In the genomic region with DNA sequence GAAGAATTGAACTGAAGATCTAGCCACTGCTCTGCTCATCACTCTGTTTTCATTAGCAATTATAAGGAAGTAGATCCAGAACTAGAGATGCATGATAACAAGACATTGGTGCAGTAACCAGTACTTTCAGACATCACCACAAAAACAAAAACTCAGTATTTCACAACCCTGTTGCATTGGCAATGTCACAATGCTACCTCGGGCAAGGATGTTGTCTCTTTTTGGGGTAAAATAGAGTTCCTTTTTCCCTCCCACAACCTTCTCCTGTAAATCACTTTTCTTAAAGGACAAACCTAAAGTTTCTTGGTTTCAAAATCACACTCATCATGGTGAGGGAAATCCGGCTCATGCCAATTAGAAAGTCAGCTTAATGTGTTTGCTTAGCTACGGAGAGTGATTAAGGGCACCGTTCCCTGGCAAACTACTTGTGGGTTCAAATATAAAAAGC, we compare ENCODE assay signal across 10 cellular contexts.
A peak's percentile ranks its signal among the peaks of the same experiment; 100 is the strongest.
DNase-seq lines count a peak whose midpoint lies in the region; ATAC-seq and TF ChIP-seq lines count a peak whose summit lies in the region.
"Had no signal": no experiment of that assay in that cellular context is flagged by ENCODE, and none has a peak within 500 bp of the region (broad histone marks: within the 10 kb centered on the region; RNA-seq: fewer than 3 reads in every experiment).

No MANE protein-coding gene starts in this region.

- H3K36me3 ChIP-seq in naive thymus-derived CD4-positive, alpha-beta T cell (ENCODE audit: control insufficient read depth in 2 of 3, insufficient read depth in 3 of 3, low read length in 3 of 3), result no peaks in the 10 kb centered on the region
- H3K36me3 ChIP-seq in sigmoid colon, result no peaks in the 10 kb centered on the region
- H3K36me3 ChIP-seq in esophagus muscularis mucosa, result no peaks in the 10 kb centered on the region
- no peaks in the 10 kb centered on the region for H3K36me3 ChIP-seq in Karpas-422 (ENCODE audit: insufficient read depth, low read length)
- H3K36me3 ChIP-seq: pancreas had no signal

- no peaks in the 10 kb centered on the region for H3K4me1 ChIP-seq in naive thymus-derived CD4-positive, alpha-beta T cell (ENCODE audit: control insufficient read depth in 2 of 2, insufficient read depth in 2 of 2, low read length in 2 of 2)
- H3K4me1 ChIP-seq in sigmoid colon (no peaks in the 10 kb centered on the region), esophagus muscularis mucosa (no peaks in the 10 kb centered on the region), Karpas-422 (ENCODE audit: low read length) (no peaks in the 10 kb centered on the region)
- H3K4me1 ChIP-seq: pancreas had no signal

- H3K4me3 ChIP-seq in naive thymus-derived CD4-positive, alpha-beta T cell (ENCODE audit: low read length), result no peak overlapping the region
- no peak overlapping the region for H3K4me3 ChIP-seq in sigmoid colon
- no peak overlapping the region for H3K4me3 ChIP-seq in esophagus muscularis mucosa
- no peak overlapping the region for H3K4me3 ChIP-seq in Karpas-422 (ENCODE audit: low read length)
- H3K4me3 ChIP-seq: pancreas had no signal

- TF ChIP-seq POLR2A in sigmoid colon (IDR thresholded peaks at IDR 0.05) (no peak), esophagus muscularis mucosa (IDR thresholded peaks at IDR 0.05; ENCODE audit: low read depth) (no peak)

- peak overlapping the region in 1 of 4 donors; percentile 81 for H3K4me3 Mint-ChIP-seq in IgD-negative memory B cell
- H3K4me3 Mint-ChIP-seq in naive thymus-derived CD4-positive, alpha-beta T cell, result no peak overlapping the region

- H3K4me2 ChIP-seq in Karpas-422 (ENCODE audit: low read depth, low read length, poor library complexity, severe bottlenecking), result no peak overlapping the region

- peaks cover 17 to 35% (median 30%) of the 10 kb centered on the region in 3 donors for H3K4me1 Mint-ChIP-seq in IgD-negative memory B cell
- no peaks in the 10 kb centered on the region for H3K4me1 Mint-ChIP-seq in naive thymus-derived CD4-positive, alpha-beta T cell

- no peak for DNase-seq in naive thymus-derived CD4-positive, alpha-beta T cell
- DNase-seq in NCI-H774 (lab: John Stamatoyannopoulos, UW) (no peak), sigmoid colon (no peak), esophagus muscularis mucosa (ENCODE audit: extremely low spot score) (no peak), Karpas-422 (no peak)
- DNase-seq: IMR-90, pancreas had no signal

- 76 to 77% methylated on average over 4 of the region's 4 CpGs for WGBS in sigmoid colon, 2 donors
- WGBS in esophagus muscularis mucosa, result 83% methylated on average over 4 of the region's 4 CpGs

- peak overlapping the region in 2 of 3 donors; percentile 25 to 55 for H3K27ac Mint-ChIP-seq in IgD-negative memory B cell
- H3K27ac Mint-ChIP-seq in naive thymus-derived CD4-positive, alpha-beta T cell, result no peak overlapping the region

- ATAC-seq in GM19043 (IDR thresholded peaks at IDR 0.05; ENCODE audit: low read depth, unreplicated experiment), result peak; percentile 45
- peak; percentile 45 for ATAC-seq in HG02759 (IDR thresholded peaks at IDR 0.05; ENCODE audit: unreplicated experiment)
- peak; percentile 64 for ATAC-seq in naive thymus-derived CD4-positive, alpha-beta T cell

- H3K79me2 ChIP-seq in Karpas-422 (ENCODE audit: low read length), result no peaks in the 10 kb centered on the region

- H3K9me2 ChIP-seq in Karpas-422 (replicated peaks; ENCODE audit: insufficient read depth, low read length), result no peaks in the 10 kb centered on the region

- TF ChIP-seq CTCF in sigmoid colon (IDR thresholded peaks at IDR 0.05), result no peak
- no peak for TF ChIP-seq CTCF in esophagus muscularis mucosa (IDR thresholded peaks at IDR 0.05)

- H2AFZ ChIP-seq in Karpas-422 (ENCODE audit: low read length), result no peak overlapping the region

- TF ChIP-seq EP300 in sigmoid colon (IDR thresholded peaks at IDR 0.05) (no peak), esophagus muscularis mucosa (IDR thresholded peaks at IDR 0.05) (no peak)

- no peak overlapping the region for H3K27ac ChIP-seq in naive thymus-derived CD4-positive, alpha-beta T cell (ENCODE audit: low read depth, low read length)
- no peak overlapping the region for H3K27ac ChIP-seq in sigmoid colon
- H3K27ac ChIP-seq in esophagus muscularis mucosa (replicated peaks in 1 of 4), result no peak overlapping the region
- no peak overlapping the region for H3K27ac ChIP-seq in Karpas-422 (ENCODE audit: low read length)
- H3K27ac ChIP-seq: pancreas had no signal

- CTCF ChIA-PET in naive thymus-derived CD4-positive, alpha-beta T cell (lab: Charles Lee), result no interaction called here

- H3K27me3 Mint-ChIP-seq in IgD-negative memory B cell, result no peaks in the 10 kb centered on the region
- H3K27me3 Mint-ChIP-seq in naive thymus-derived CD4-positive, alpha-beta T cell, result no peaks in the 10 kb centered on the region

- POLR2A ChIA-PET in naive thymus-derived CD4-positive, alpha-beta T cell (lab: Charles Lee), result no interaction called here

- no peaks in the 10 kb centered on the region for H3K9me3 ChIP-seq in naive thymus-derived CD4-positive, alpha-beta T cell (ENCODE audit: control insufficient read depth in 2 of 3, low read length in 3 of 3)
- H3K9me3 ChIP-seq in sigmoid colon (no peaks in the 10 kb centered on the region), esophagus muscularis mucosa (no peaks in the 10 kb centered on the region), Karpas-422 (ENCODE audit: low read length) (no peaks in the 10 kb centered on the region)
- H3K9me3 ChIP-seq: pancreas had no signal

- no peaks in the 10 kb centered on the region for H3K27me3 ChIP-seq in naive thymus-derived CD4-positive, alpha-beta T cell (ENCODE audit: control insufficient read depth in 2 of 2, insufficient read depth in 2 of 2, low read length in 2 of 2)
- H3K27me3 ChIP-seq in sigmoid colon, result no peaks in the 10 kb centered on the region
- H3K27me3 ChIP-seq in esophagus muscularis mucosa, result no peaks in the 10 kb centered on the region
- no peaks in the 10 kb centered on the region for H3K27me3 ChIP-seq in Karpas-422 (ENCODE audit: low read length)
- H3K27me3 ChIP-seq: pancreas had no signal

- H3K36me3 Mint-ChIP-seq in IgD-negative memory B cell, result no peaks in the 10 kb centered on the region
- H3K36me3 Mint-ChIP-seq in naive thymus-derived CD4-positive, alpha-beta T cell, result no peaks in the 10 kb centered on the region

- H3K9ac ChIP-seq in Karpas-422 (ENCODE audit: low read length), result no peak overlapping the region

- no peaks in the 10 kb centered on the region for H3K9me3 Mint-ChIP-seq in IgD-negative memory B cell
- H3K9me3 Mint-ChIP-seq in naive thymus-derived CD4-positive, alpha-beta T cell, result peaks cover 0 to 5% (median 0%) of the 10 kb centered on the region in 11 donors

- H4K20me1 ChIP-seq in Karpas-422 (ENCODE audit: insufficient read depth, low read depth, low read length), result no peaks in the 10 kb centered on the region

- intact Hi-C loops in naive thymus-derived CD4-positive, alpha-beta T cell (cut with micrococcal nuclease), result no loop called here
- intact Hi-C loops in sigmoid colon (cut with DNase I), result no loop called here
- intact Hi-C loops in esophagus muscularis mucosa (cut with DNase I), result no loop called here

Comparison
In these comparisons a context has a peak if more than half of its experiments do, and no peak if none do; other contexts are left out.
1. H3K27ac Mint-ChIP-seq: peak in IgD-negative memory B cell (2 of 3); none in naive thymus-derived CD4-positive, alpha-beta T cell (0 of 9).
2. Peak in every context shown above with its lines, with median percentiles within 50 percentile points of each other: ATAC-seq.